Comparison of ENCODE assay signal across 8 cellular contexts in the genomic region with DNA sequence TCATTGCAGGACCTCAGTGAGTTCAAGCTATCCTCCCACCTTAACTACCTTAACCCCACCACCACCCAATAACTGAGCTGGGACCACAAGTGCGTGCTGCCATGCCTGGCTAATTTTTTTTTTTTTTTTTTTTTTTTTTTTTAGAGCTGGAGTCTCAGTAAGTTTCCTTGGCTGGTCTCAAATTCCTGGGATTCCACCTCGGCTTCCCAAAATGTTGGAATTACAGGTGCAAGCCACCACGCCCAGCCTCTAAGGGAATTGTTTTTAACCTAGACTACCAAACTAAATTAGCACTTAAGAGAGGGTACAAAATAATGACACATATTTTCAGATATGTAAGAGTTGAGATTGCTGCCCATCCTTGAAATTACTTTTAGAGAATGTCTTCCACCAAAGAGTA.
"Had no signal": no experiment of that assay in that cellular context is flagged by ENCODE, and none has a peak within 500 bp of the region (broad histone marks: within the 10 kb centered on the region; RNA-seq: fewer than 3 reads in every experiment).

No MANE protein-coding gene starts in this region.

- DNase-seq: GOT3, H9, HCEC 1CT, KBM-7 had no signal

- ATAC-seq: HepG2 had no signal

- H3K4me2 ChIP-seq: KMS-11 had no signal

- H3K27ac Mint-ChIP-seq: H9 had no signal

- H3K36me3 Mint-ChIP-seq: IgD-negative memory B cell had no signal

- H3K9me3 Mint-ChIP-seq: IgD-negative memory B cell had no signal

- H3K27ac ChIP-seq: HL-60, KMS-11 had no signal

- H3K4me3 Mint-ChIP-seq: H9, IgD-negative memory B cell had no signal
